Comparison of ENCODE assay signal across 23 cellular contexts in the genomic region with DNA sequence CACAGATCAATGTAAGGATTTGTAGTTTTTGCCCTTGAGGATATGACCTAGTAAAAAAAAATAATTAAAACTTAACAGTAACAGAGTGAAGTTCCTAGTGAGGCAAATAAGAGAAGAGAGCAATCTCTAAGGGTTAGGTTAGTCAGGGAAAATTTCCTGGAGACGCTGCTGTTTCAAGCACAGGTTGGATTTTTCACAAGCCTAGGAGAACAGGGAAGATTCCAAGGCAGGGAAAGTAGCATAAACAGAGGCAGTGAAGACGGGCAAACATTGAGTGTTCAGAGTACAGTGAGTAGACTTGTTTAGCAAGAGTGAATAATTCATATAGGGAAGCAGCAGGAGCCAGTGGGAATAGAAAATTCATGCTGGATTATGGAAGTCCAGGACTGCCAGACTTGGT.
A peak's percentile ranks its signal among the peaks of the same experiment; 100 is the strongest.
DNase-seq lines count a peak whose midpoint lies in the region; ATAC-seq, FAIRE-seq and TF ChIP-seq lines count a peak whose summit lies in the region.
"Had no signal": no experiment of that assay in that cellular context is flagged by ENCODE, and none has a peak within 500 bp of the region (broad histone marks: within the 10 kb centered on the region; RNA-seq: fewer than 3 reads in every experiment).

No MANE protein-coding gene starts in this region.

- FAIRE-seq in pancreas (lab: Jason Lieb, UNC): no peak
- FAIRE-seq: A549, D721Med, G401.6, GM12891, GM19239 had no signal

- TF ChIP-seq POLR2A in esophagus squamous epithelium (IDR thresholded peaks at IDR 0.05): no peak

- DNase-seq in DMS53 (lab: John Stamatoyannopoulos, UW) (peak; percentile 5), DMS53 treated with DMSO at 0.1 percent for 48 hours (lab: John Stamatoyannopoulos, UW; ENCODE audit: unreplicated experiment) (no peak), left colon (no peak), pancreas (peak in 1 of 6 donors; percentile 2), esophagus squamous epithelium (lab: John Stamatoyannopoulos, UW) (no peak)
- DNase-seq in activated CD4-positive, alpha-beta memory T cell treated with anti-CD3 and anti-CD28 coated beads for 36 hours: no peak
- DNase-seq: AML-193; Caco-2; Calu3; CD4-positive, alpha-beta T cell; CD8-positive, alpha-beta T cell; DMS79 treated with DMSO at 0.1 percent for 48 hours; GF-D8 had no signal

- no peak overlapping the region for H3K4me3 ChIP-seq in pancreas
- H3K4me3 ChIP-seq in esophagus squamous epithelium: no peak overlapping the region
- H3K4me3 ChIP-seq: A549; BLaER1 treated with 17β-estradiol and CSF1 and Interleukin-3, amounts not matched to agents 10 nM and 100 nM had no signal

- POLR2A ChIA-PET in activated CD4-positive, alpha-beta memory T cell treated with anti-CD3 and anti-CD28 coated beads for 36 hours (lab: Charles Lee): no interaction called here

- no peaks in the 10 kb centered on the region for H3K9me3 ChIP-seq in pancreas
- no peaks in the 10 kb centered on the region for H3K9me3 ChIP-seq in esophagus squamous epithelium
- H3K9me3 ChIP-seq: A549; BLaER1 treated with 17β-estradiol and CSF1 and Interleukin-3, amounts not matched to agents 10 nM and 100 nM; Caco-2 had no signal

- no peaks in the 10 kb centered on the region for H3K36me3 Mint-ChIP-seq in activated CD4-positive, alpha-beta memory T cell treated with anti-CD3 and anti-CD28 coated beads for 36 hours
- H3K36me3 Mint-ChIP-seq: CD8-positive, alpha-beta T cell had no signal

- no peaks in the 10 kb centered on the region for H3K4me1 Mint-ChIP-seq in activated CD4-positive, alpha-beta memory T cell treated with anti-CD3 and anti-CD28 coated beads for 36 hours (ENCODE audit: low read depth)
- H3K4me1 Mint-ChIP-seq: B cell had no signal

- intact Hi-C loops in left colon (cut with DNase I, micrococcal nuclease): no loop called here
- intact Hi-C loops in pancreas (cut with DNase I): no loop called here
- intact Hi-C loops in esophagus squamous epithelium (cut with DNase I): no loop called here
- intact Hi-C loops in activated CD4-positive, alpha-beta memory T cell treated with anti-CD3 and anti-CD28 coated beads for 36 hours (cut with micrococcal nuclease): no loop called here

- ATAC-seq in left colon: peak; percentile 49
- peak; percentile 42 to 68 (median 61) for ATAC-seq in pancreas
- ATAC-seq in HG03159 (IDR thresholded peaks at IDR 0.05; ENCODE audit: unreplicated experiment): no peak
- ATAC-seq: A549; CD8-positive, alpha-beta T cell had no signal

- TF ChIP-seq CTCF in pancreas (IDR thresholded peaks at IDR 0.05) (no peak), esophagus squamous epithelium (IDR thresholded peaks at IDR 0.05) (no peak)

- 21 to 30% methylated on average over 2 of the region's 2 CpGs for WGBS in pancreas, 2 donors
- 53 to 54% methylated on average over 1 to 2 of the region's 2 CpGs for WGBS in esophagus squamous epithelium, 2 donors

- CTCF ChIA-PET in activated CD4-positive, alpha-beta memory T cell treated with anti-CD3 and anti-CD28 coated beads for 36 hours (lab: Charles Lee): no interaction called here

- H3K36me3 ChIP-seq in pancreas (no peaks in the 10 kb centered on the region), esophagus squamous epithelium (no peaks in the 10 kb centered on the region)
- H3K36me3 ChIP-seq: BLaER1 treated with 17β-estradiol and CSF1 and Interleukin-3, amounts not matched to agents 10 nM and 100 nM had no signal

- H3K27ac ChIP-seq in pancreas (no peak overlapping the region), esophagus squamous epithelium (no peak overlapping the region)
- H3K27ac ChIP-seq: 22Rv1; A549; BLaER1 treated with 17β-estradiol and CSF1 and Interleukin-3, amounts not matched to agents 10 nM and 100 nM; C4-2B had no signal

- H3K9me3 Mint-ChIP-seq in activated CD4-positive, alpha-beta memory T cell treated with anti-CD3 and anti-CD28 coated beads for 36 hours: peaks cover 4% of the 10 kb centered on the region
- H3K9me3 Mint-ChIP-seq: CD8-positive, alpha-beta T cell had no signal

- peaks cover 0 to 20% (median 0%) of the 10 kb centered on the region in 3 donors for H3K4me1 ChIP-seq in pancreas
- no peaks in the 10 kb centered on the region for H3K4me1 ChIP-seq in esophagus squamous epithelium
- H3K4me1 ChIP-seq: A549; BLaER1 treated with 17β-estradiol and CSF1 and Interleukin-3, amounts not matched to agents 10 nM and 100 nM had no signal

- H3K27me3 Mint-ChIP-seq in activated CD4-positive, alpha-beta memory T cell treated with anti-CD3 and anti-CD28 coated beads for 36 hours: no peaks in the 10 kb centered on the region
- H3K27me3 Mint-ChIP-seq: B cell; CD4-positive, alpha-beta T cell had no signal

- H3K27me3 ChIP-seq in pancreas: no peaks in the 10 kb centered on the region
- no peaks in the 10 kb centered on the region for H3K27me3 ChIP-seq in esophagus squamous epithelium

- H3K4me3 Mint-ChIP-seq in activated CD4-positive, alpha-beta memory T cell treated with anti-CD3 and anti-CD28 coated beads for 36 hours: no peak overlapping the region
- H3K4me3 Mint-ChIP-seq: B cell; CD4-positive, alpha-beta T cell; CD8-positive, alpha-beta T cell had no signal

- H3K27ac Mint-ChIP-seq in activated CD4-positive, alpha-beta memory T cell treated with anti-CD3 and anti-CD28 coated beads for 36 hours: no peak overlapping the region
- H3K27ac Mint-ChIP-seq: B cell; CD4-positive, alpha-beta T cell; CD8-positive, alpha-beta T cell had no signal
